Comparison of ENCODE assay signal across 11 cellular contexts in the genomic region with DNA sequence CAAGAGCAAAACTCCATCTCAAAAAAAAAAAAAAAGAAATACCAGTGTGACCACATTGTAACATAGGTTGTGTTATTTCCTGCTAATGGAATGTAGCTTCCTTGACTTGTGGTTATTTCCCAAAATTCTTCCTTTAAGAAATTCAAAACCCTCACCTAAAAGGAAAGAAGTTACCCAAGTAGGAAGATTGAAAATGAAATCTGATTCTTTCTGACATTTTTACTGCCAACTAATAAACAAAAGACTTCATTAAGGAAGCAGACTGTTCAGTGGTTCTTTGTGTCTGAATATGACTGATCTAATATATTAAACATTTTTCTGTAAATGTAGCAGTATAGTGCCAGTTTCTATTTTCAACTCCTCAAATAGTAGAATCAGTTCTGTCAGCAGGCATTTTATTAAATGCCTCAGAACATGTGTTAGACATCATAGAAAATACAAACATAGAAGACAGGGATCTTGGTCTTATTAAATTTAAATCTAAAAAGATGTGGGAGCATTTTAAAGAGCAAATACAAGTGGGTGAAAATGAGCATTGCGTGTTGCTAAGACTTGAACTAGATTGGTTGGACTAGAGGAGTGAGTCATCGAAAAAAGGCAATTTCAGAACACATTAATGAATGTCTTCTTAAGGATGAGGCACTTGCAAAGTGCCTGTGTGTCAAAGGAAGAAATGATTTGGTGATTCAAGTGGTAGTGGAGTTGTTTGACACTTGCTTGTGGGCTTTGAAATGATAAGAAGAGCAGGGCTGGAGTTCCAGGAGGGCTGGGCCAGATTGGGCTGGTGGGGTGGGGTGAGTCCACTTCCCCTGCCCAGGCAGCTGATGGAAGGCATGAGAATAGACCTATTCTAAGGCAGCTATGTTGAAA. TPM values are rescaled to one million over a fixed set of nuclear protein-coding genes. Genes with fewer than 3 reads are reported as not detected.
A peak's percentile ranks its signal among the peaks of the same experiment; 100 is the strongest.
DNase-seq lines count a peak whose midpoint lies in the region; ATAC-seq and TF ChIP-seq lines count a peak whose summit lies in the region.
"Had no signal": no experiment of that assay in that cellular context is flagged by ENCODE, and none has a peak within 500 bp of the region (broad histone marks: within the 10 kb centered on the region; RNA-seq: fewer than 3 reads in every experiment).

No MANE protein-coding gene starts in this region.

- H3K9me3 Mint-ChIP-seq in stimulated activated effector memory CD8-positive, alpha-beta T cell treated with anti-CD3 and anti-CD28 coated beads, Interleukin-12 subunit alpha, Interleukin-12 subunit beta, amount 100 ng/mL, for 72 hours, result no peaks in the 10 kb centered on the region
- no peaks in the 10 kb centered on the region for H3K9me3 Mint-ChIP-seq in naive thymus-derived CD8-positive, alpha-beta T cell

- ATAC-seq in left ventricle myocardium superior (peak; percentile 55), Right ventricle myocardium superior (ENCODE audit: poor library complexity) (no peak)
- peak; percentile 68 for ATAC-seq in stimulated activated effector memory CD8-positive, alpha-beta T cell treated with anti-CD3 and anti-CD28 coated beads, Interleukin-12 subunit alpha, Interleukin-12 subunit beta, amount 100 ng/mL, for 72 hours
- ATAC-seq in naive thymus-derived CD8-positive, alpha-beta T cell, result no peak

- no peak overlapping the region for H3K4me3 ChIP-seq in SK-N-SH (ENCODE audit: low read depth in 2 of 2, low read length in 1 of 2)

- no peak overlapping the region for H3K9ac ChIP-seq in SK-N-SH

- no peaks in the 10 kb centered on the region for H3K27me3 Mint-ChIP-seq in naive thymus-derived CD8-positive, alpha-beta T cell

- DNase-seq in left ventricle myocardium superior, result no peak
- no peak for DNase-seq in Right ventricle myocardium superior
- no peak for DNase-seq in SK-N-SH
- DNase-seq in epithelial cell of prostate (ENCODE audit: low read depth, low spot score), result peak; percentile 27
- peak in 1 of 2 donors; percentile 59 for DNase-seq in stimulated activated effector memory CD8-positive, alpha-beta T cell treated with anti-CD3 and anti-CD28 coated beads, Interleukin-12 subunit alpha, Interleukin-12 subunit beta, amount 100 ng/mL, for 72 hours (ENCODE audit: low spot score in 2 of 2)
- DNase-seq in naive thymus-derived CD8-positive, alpha-beta T cell, result no peak
- no peak for DNase-seq in central memory CD4-positive, alpha-beta T cell
- DNase-seq in RPMI8226, result no peak
- DNase-seq: AML-193, anterior cingulate cortex had no signal

- H3K4me3 Mint-ChIP-seq in stimulated activated effector memory CD8-positive, alpha-beta T cell treated with anti-CD3 and anti-CD28 coated beads, Interleukin-12 subunit alpha, Interleukin-12 subunit beta, amount 100 ng/mL, for 72 hours, result no peak overlapping the region
- no peak overlapping the region for H3K4me3 Mint-ChIP-seq in naive thymus-derived CD8-positive, alpha-beta T cell

- POLR2A ChIA-PET in SK-N-SH (lab: Yijun Ruan, JAX), result no interaction called here
- POLR2A ChIA-PET in naive thymus-derived CD8-positive, alpha-beta T cell (lab: Charles Lee), result no interaction called here

- no peaks in the 10 kb centered on the region for H4K20me1 ChIP-seq in SK-N-SH (ENCODE audit: insufficient read depth)

- H3K36me3 Mint-ChIP-seq in stimulated activated effector memory CD8-positive, alpha-beta T cell treated with anti-CD3 and anti-CD28 coated beads, Interleukin-12 subunit alpha, Interleukin-12 subunit beta, amount 100 ng/mL, for 72 hours, result no peaks in the 10 kb centered on the region
- peaks cover 0 to 4% (median 0%) of the 10 kb centered on the region in 3 donors for H3K36me3 Mint-ChIP-seq in naive thymus-derived CD8-positive, alpha-beta T cell

- peaks cover 0 to 2% of the 10 kb centered on the region in 2 experiments; a peak in 1 of 4 replicates for H3K4me1 ChIP-seq in SK-N-SH (ENCODE audit: control insufficient read depth in 1 of 2, insufficient read depth in 2 of 2, low read depth in 1 of 2, low read length in 1 of 2)

- WGBS in SK-N-SH (ENCODE audit: low lambda C conversion rate), result 93% methylated on average over 2 of the region's 2 CpGs

- no peak for TF ChIP-seq EP300 in SK-N-SH (IDR thresholded peaks at IDR 0.05; ENCODE audit: borderline replicate concordance in 1 of 2, low read depth in 1 of 2, low read length in 1 of 2)

- TF ChIP-seq CTCF in SK-N-SH (IDR thresholded peaks at IDR 0.05), result no peak

- H3K27ac ChIP-seq in SK-N-SH (ENCODE audit: low read depth in 2 of 2, low read length in 1 of 2) (peak overlapping the region; percentile 16 to 17; a peak in 2 of 4 replicates), epithelial cell of prostate (peak overlapping the region; percentile 70)

- peaks cover 31% of the 10 kb centered on the region for H3K4me1 Mint-ChIP-seq in stimulated activated effector memory CD8-positive, alpha-beta T cell treated with anti-CD3 and anti-CD28 coated beads, Interleukin-12 subunit alpha, Interleukin-12 subunit beta, amount 100 ng/mL, for 72 hours
- peaks cover 0 to 2% (median 0%) of the 10 kb centered on the region in 4 donors for H3K4me1 Mint-ChIP-seq in naive thymus-derived CD8-positive, alpha-beta T cell

- H3K27me3 ChIP-seq in SK-N-SH (ENCODE audit: insufficient read depth), result no peaks in the 10 kb centered on the region

- no peak for TF ChIP-seq RAD21 in SK-N-SH (IDR thresholded peaks at IDR 0.05; ENCODE audit: low read length)

- intact Hi-C loops in left ventricle myocardium superior (cut with micrococcal nuclease), result no loop called here
- intact Hi-C loops in Right ventricle myocardium superior (cut with DNase I), result no loop called here

- no peak overlapping the region for H3K4me2 ChIP-seq in SK-N-SH

- no peaks in the 10 kb centered on the region for H3K9me3 ChIP-seq in SK-N-SH

- H3K27ac Mint-ChIP-seq in stimulated activated effector memory CD8-positive, alpha-beta T cell treated with anti-CD3 and anti-CD28 coated beads, Interleukin-12 subunit alpha, Interleukin-12 subunit beta, amount 100 ng/mL, for 72 hours, result no peak overlapping the region
- H3K27ac Mint-ChIP-seq in naive thymus-derived CD8-positive, alpha-beta T cell, result no peak overlapping the region

- no peaks in the 10 kb centered on the region for H3K9me2 ChIP-seq in SK-N-SH

- CTCF ChIA-PET in SK-N-SH (lab: Yijun Ruan, JAX), result no interaction called here

- no peaks in the 10 kb centered on the region for H3K36me3 ChIP-seq in SK-N-SH (replicated peaks in 1 of 2; ENCODE audit: control insufficient read depth in 1 of 2, insufficient read depth in 2 of 2, low read length in 1 of 2)

- H2AFZ ChIP-seq in SK-N-SH (ENCODE audit: low read depth), result no peak overlapping the region

- peaks cover 42% of the 10 kb centered on the region; the same call in 1 of the 2 replicates for H3K79me2 ChIP-seq in SK-N-SH (ENCODE audit: insufficient read depth)

- H3F3A ChIP-seq in SK-N-SH (replicated peaks; ENCODE audit: insufficient read depth), result peaks cover 7% of the 10 kb centered on the region

TF ChIP-seq in SK-N-SH, 30 proteins besides CTCF, POLR2A, EP300 and RAD21 (continues in another document):
- TF ChIP-seq TAF1 (IDR thresholded peaks at IDR 0.05; ENCODE audit: borderline replicate concordance, low read depth, low read length), result no peak
- TF ChIP-seq, protein P1, sequence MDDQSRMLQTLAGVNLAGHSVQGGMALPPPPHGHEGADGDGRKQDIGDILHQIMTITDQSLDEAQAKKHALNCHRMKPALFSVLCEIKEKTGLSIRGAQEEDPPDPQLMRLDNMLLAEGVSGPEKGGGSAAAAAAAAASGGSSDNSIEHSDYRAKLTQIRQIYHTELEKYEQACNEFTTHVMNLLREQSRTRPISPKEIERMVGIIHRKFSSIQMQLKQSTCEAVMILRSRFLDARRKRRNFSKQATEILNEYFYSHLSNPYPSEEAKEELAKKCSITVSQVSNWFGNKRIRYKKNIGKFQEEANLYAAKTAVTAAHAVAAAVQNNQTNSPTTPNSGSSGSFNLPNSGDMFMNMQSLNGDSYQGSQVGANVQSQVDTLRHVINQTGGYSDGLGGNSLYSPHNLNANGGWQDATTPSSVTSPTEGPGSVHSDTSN (IDR thresholded peaks at IDR 0.05), result no peak
- TF ChIP-seq FOSL2 (IDR thresholded peaks at IDR 0.05; ENCODE audit: borderline replicate concordance, low read depth), result no peak
- TF ChIP-seq, protein P2, sequence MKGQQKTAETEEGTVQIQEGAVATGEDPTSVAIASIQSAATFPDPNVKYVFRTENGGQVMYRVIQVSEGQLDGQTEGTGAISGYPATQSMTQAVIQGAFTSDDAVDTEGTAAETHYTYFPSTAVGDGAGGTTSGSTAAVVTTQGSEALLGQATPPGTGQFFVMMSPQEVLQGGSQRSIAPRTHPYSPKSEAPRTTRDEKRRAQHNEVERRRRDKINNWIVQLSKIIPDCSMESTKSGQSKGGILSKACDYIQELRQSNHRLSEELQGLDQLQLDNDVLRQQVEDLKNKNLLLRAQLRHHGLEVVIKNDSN (IDR thresholded peaks at IDR 0.05; ENCODE audit: borderline replicate concordance, low read depth), result no peak
- TF ChIP-seq GABPA (IDR thresholded peaks at IDR 0.05; ENCODE audit: low read depth), result no peak
- TF ChIP-seq CHD2 (IDR thresholded peaks at IDR 0.05; ENCODE audit: low read length, partially characterized antibody), result no peak

RNA-seq across cellular contexts. Expression of a gene that starts 53.4 kb away (rescaled TPM):
- total RNA-seq in left ventricle myocardium superior (70.4 TPM), Right ventricle myocardium superior (49.6 TPM)
- polyA plus RNA-seq in SK-N-SH (2012; rRNA removed), result 10.9 and 13.8 TPM in 2 replicates
- polyA plus RNA-seq in SK-N-SH (2012; cell fraction: cytosol; rRNA removed), result 8.1 and 9.4 TPM in 2 replicates
- polyA plus RNA-seq in SK-N-SH (2012; cell fraction: nucleus; rRNA removed), result 25.1 and 36.3 TPM in 2 replicates
- total RNA-seq in naive thymus-derived CD8-positive, alpha-beta T cell, result 10 to 100 TPM; 24.2 to 25.7 TPM
- polyA plus RNA-seq in naive thymus-derived CD8-positive, alpha-beta T cell, result 1 to 10 TPM in 2 of 3 donors, under 1 TPM in 1; 0.34 to 1.5 (median 1.2) TPM

RNA-seq across cellular contexts. Expression of a gene that starts 53.6 kb away (rescaled TPM):
- 0.40 TPM for total RNA-seq in left ventricle myocardium superior
- 1.0 TPM for total RNA-seq in Right ventricle myocardium superior
- polyA plus RNA-seq in SK-N-SH (2012; rRNA removed), result 0.18 TPM in 1 of 2 replicates, not detected in the other
- 0.14 and 0.21 TPM in 2 replicates for polyA plus RNA-seq in SK-N-SH (2012; cell fraction: cytosol; rRNA removed)
- polyA plus RNA-seq in SK-N-SH (2012; cell fraction: nucleus; rRNA removed), result 0.08 and 0.46 TPM in 2 replicates
- total RNA-seq in naive thymus-derived CD8-positive, alpha-beta T cell, result not detected
- not detected for polyA plus RNA-seq in naive thymus-derived CD8-positive, alpha-beta T cell
- total RNA-seq: T-helper 2 cell treated with Interferon-gamma antibody and Interleukin-4, amounts not matched to agents 100 ng/mL and 5 ng/mL, for 36 hours had no signal

Comparison
In these comparisons a context has a peak if more than half of its experiments do, and no peak if none do; other contexts are left out.
1. ATAC-seq: peak in left ventricle myocardium superior (single experiment) and stimulated activated effector memory CD8-positive, alpha-beta T cell treated with anti-CD3 and anti-CD28 coated beads, Interleukin-12 subunit alpha, Interleukin-12 subunit beta, amount 100 ng/mL, for 72 hours (single experiment); none in Right ventricle myocardium superior (single experiment) and naive thymus-derived CD8-positive, alpha-beta T cell (0 of 2).